ENCODE assay signal across 1 cellular context in the genomic region with DNA sequence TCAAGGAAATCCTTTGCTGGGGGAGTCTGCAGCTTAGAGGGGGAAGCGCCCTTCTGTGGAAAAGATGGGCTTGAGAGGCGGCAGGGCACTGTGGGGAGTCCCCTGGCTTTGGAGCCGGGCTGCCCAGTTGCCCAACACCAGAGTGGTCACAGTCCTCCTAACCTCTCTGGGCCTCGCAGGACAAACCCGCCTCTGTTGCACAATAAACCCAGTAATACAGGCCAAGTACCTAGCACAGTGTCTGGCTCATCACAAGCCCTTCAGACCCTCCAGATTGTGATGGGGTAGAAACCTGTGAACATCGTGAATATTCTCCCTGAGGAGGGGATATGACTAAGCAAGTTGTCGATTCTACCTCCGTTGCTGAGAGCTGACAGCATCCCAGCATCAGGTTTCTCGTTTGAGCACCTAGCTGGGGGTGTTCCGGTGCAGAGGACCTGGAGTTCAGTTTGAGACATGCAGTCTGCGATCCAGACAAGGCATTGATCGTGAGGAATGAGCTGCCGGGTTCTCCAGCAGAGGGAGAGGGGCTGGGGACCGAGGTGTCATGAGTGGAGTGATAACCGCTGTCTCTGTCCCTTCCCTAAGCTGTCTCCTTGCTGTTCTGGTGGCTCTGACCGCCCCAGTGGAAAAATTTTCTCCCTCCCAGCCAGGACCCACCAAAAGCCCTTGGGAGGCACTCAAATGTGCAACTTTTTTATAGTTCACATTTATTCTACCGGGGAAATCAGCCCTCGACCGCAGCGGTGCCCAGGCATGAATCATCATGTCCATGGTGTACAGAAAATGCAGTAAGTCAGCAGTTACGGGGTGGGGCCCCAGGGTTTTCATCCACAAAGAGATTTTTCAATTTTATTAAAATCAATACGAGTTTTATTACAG.
TF ChIP-seq lines count a peak whose summit lies in the region.

No MANE protein-coding gene starts in this region.

TF ChIP-seq in HCT116, 20 proteins besides CTCF, POLR2A, EP300 and RAD21 (continued from another document):
- TF ChIP-seq, protein P1, sequence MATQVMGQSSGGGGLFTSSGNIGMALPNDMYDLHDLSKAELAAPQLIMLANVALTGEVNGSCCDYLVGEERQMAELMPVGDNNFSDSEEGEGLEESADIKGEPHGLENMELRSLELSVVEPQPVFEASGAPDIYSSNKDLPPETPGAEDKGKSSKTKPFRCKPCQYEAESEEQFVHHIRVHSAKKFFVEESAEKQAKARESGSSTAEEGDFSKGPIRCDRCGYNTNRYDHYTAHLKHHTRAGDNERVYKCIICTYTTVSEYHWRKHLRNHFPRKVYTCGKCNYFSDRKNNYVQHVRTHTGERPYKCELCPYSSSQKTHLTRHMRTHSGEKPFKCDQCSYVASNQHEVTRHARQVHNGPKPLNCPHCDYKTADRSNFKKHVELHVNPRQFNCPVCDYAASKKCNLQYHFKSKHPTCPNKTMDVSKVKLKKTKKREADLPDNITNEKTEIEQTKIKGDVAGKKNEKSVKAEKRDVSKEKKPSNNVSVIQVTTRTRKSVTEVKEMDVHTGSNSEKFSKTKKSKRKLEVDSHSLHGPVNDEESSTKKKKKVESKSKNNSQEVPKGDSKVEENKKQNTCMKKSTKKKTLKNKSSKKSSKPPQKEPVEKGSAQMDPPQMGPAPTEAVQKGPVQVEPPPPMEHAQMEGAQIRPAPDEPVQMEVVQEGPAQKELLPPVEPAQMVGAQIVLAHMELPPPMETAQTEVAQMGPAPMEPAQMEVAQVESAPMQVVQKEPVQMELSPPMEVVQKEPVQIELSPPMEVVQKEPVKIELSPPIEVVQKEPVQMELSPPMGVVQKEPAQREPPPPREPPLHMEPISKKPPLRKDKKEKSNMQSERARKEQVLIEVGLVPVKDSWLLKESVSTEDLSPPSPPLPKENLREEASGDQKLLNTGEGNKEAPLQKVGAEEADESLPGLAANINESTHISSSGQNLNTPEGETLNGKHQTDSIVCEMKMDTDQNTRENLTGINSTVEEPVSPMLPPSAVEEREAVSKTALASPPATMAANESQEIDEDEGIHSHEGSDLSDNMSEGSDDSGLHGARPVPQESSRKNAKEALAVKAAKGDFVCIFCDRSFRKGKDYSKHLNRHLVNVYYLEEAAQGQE (IDR thresholded peaks at IDR 0.05; ENCODE audit: low read depth), result no peak
- TF ChIP-seq CEBPB (IDR thresholded peaks at IDR 0.05; ENCODE audit: low read depth) (no peak), POLR2AphosphoS5 (IDR thresholded peaks at IDR 0.05; ENCODE audit: low read depth, low read length) (no peak), ZFX (IDR thresholded peaks at IDR 0.05) (no peak), SRF (IDR thresholded peaks at IDR 0.05; ENCODE audit: low read depth) (no peak), SP1 (IDR thresholded peaks at IDR 0.05; ENCODE audit: low read depth) (no peak), TCF7L2 (IDR thresholded peaks at IDR 0.05; ENCODE audit: borderline replicate concordance, extremely low read depth, insufficient read depth, insufficient read length) (no peak), EZH2 (IDR thresholded peaks at IDR 0.05) (no peak), EGR1 (IDR thresholded peaks at IDR 0.05; ENCODE audit: low read depth) (no peak)
- TF ChIP-seq, protein P2, sequence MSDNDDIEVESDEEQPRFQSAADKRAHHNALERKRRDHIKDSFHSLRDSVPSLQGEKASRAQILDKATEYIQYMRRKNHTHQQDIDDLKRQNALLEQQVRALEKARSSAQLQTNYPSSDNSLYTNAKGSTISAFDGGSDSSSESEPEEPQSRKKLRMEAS (IDR thresholded peaks at IDR 0.05), result no peak
